Comparison of ENCODE assay signal across 29 cellular contexts in genomic region chrX:77953300-77953699, GRCh38. TPM values are rescaled to one million over a fixed set of nuclear protein-coding genes. Genes with fewer than 3 reads are reported as not detected.
DNase-seq lines count a peak whose midpoint lies in the region; TF ChIP-seq lines count a peak whose summit lies in the region.
"Had no signal": no experiment of that assay in that cellular context is flagged by ENCODE, and none has a peak within 500 bp of the region (broad histone marks: within the 10 kb centered on the region; RNA-seq: fewer than 3 reads in every experiment).

No MANE protein-coding gene starts in this region.

- DNase-seq in CD1c-positive myeloid dendritic cell (ENCODE audit: extremely low spot score) (peak; percentile 1), LoVo (ENCODE audit: low spot score) (peak; percentile 7), iris pigment epithelial cell (ENCODE audit: low read depth) (peak; percentile 12), A673 (ENCODE audit: low spot score) (no peak), cerebellum (ENCODE audit: low spot score) (no peak), GOT3 (lab: John Stamatoyannopoulos, UW) (no peak), endothelial cell (ENCODE audit: low spot score) (no peak)
- DNase-seq: activated CD4-positive, CD25-positive, alpha-beta regulatory T cell; activated CD8-positive, alpha-beta T cell treated with anti-CD3 and anti-CD28 coated beads, Interleukin-2, amount 10 ng/mL, durations not matched to agents 7 days and 5 days; activated naive CD4-positive, alpha-beta T cell treated with anti-CD3 and anti-CD28 coated beads, Interleukin-2, amount 50 U/mL, for 16 hours; activated T-cell treated with anti-CD3 and anti-CD28 coated beads, Interleukin-2, amount 50 U/mL, for 4 hours; anterior cingulate cortex; CD4-positive, alpha-beta memory T cell; effector CD8-positive, alpha-beta T cell; left ventricle myocardium inferior; NCI-H146; NCI-H774; Peyer's patch; spleen; stimulated activated CD4-positive, alpha-beta T cell treated with anti-CD3 and anti-CD28 coated beads, Interleukin-4, amount 100 ng/mL, for 4 hours; stimulated activated naive CD8-positive, alpha-beta T cell treated with anti-CD3 and anti-CD28 coated beads, Interleukin-15, amount 100 ng/mL, for 72 hours; T-helper 2 cell; transverse colon had no signal

- no peaks in the 10 kb centered on the region for H3K4me1 ChIP-seq in A673 (ENCODE audit: insufficient read depth, low read length, poor library complexity, severe bottlenecking)
- H3K4me1 ChIP-seq: Peyer's patch had no signal

- no peaks in the 10 kb centered on the region for H3K36me3 Mint-ChIP-seq in endothelial cell (ENCODE audit: low read depth, unreplicated experiment)

- H3K27ac Mint-ChIP-seq in endothelial cell (ENCODE audit: unreplicated experiment) = no peak overlapping the region
- H3K27ac Mint-ChIP-seq: activated CD8-positive, alpha-beta T cell treated with anti-CD3 and anti-CD28 coated beads, Interleukin-2, amount 10 ng/mL, durations not matched to agents 7 days and 5 days; CD4-positive, alpha-beta memory T cell; stimulated activated naive CD8-positive, alpha-beta T cell treated with anti-CD3 and anti-CD28 coated beads, Interleukin-15, amount 100 ng/mL, for 72 hours had no signal

- H3K36me3 ChIP-seq in A673 (ENCODE audit: insufficient read depth, low read length, poor library complexity, severe bottlenecking) = no peaks in the 10 kb centered on the region
- H3K36me3 ChIP-seq: left ventricle myocardium inferior, Peyer's patch, spleen, transverse colon had no signal

- no peak overlapping the region for H3K4me3 Mint-ChIP-seq in endothelial cell (ENCODE audit: unreplicated experiment)
- H3K4me3 Mint-ChIP-seq: activated CD8-positive, alpha-beta T cell treated with anti-CD3 and anti-CD28 coated beads, Interleukin-2, amount 10 ng/mL, durations not matched to agents 7 days and 5 days; activated T-cell treated with anti-CD3 and anti-CD28 coated beads, Interleukin-2, amount 50 U/mL, for 4 hours; CD4-positive, alpha-beta memory T cell; stimulated activated naive CD8-positive, alpha-beta T cell treated with anti-CD3 and anti-CD28 coated beads, Interleukin-15, amount 100 ng/mL, for 72 hours had no signal

- H3K4me3 ChIP-seq in A673 (ENCODE audit: low read depth, low read length, poor library complexity, severe bottlenecking) = no peak overlapping the region
- H3K4me3 ChIP-seq: GM12878, left ventricle myocardium inferior, Peyer's patch, spleen, transverse colon had no signal

- peaks cover 5% of the 10 kb centered on the region for H3K4me1 Mint-ChIP-seq in endothelial cell (ENCODE audit: unreplicated experiment)

- H3K27me3 Mint-ChIP-seq in endothelial cell (ENCODE audit: unreplicated experiment) = no peaks in the 10 kb centered on the region
- H3K27me3 Mint-ChIP-seq: CD4-positive, alpha-beta memory T cell; stimulated activated naive CD8-positive, alpha-beta T cell treated with anti-CD3 and anti-CD28 coated beads, Interleukin-15, amount 100 ng/mL, for 72 hours had no signal

- TF ChIP-seq CTCF in VCaP (conservative IDR thresholded peaks at IDR 0.05) (no peak), A673 (conservative IDR thresholded peaks at IDR 0.05; ENCODE audit: low read depth, low read length) (no peak), endothelial cell (IDR thresholded peaks at IDR 0.05; ENCODE audit: unreplicated experiment) (no peak)

- CTCF ChIA-PET in A673 (lab: Charles Lee) = no interaction called here

- peak overlapping the region; percentile 47 for H3K27ac ChIP-seq in VCaP
- no peak overlapping the region for H3K27ac ChIP-seq in A673 (ENCODE audit: low read depth, low read length, poor library complexity, severe bottlenecking)
- H3K27ac ChIP-seq: left ventricle myocardium inferior, Peyer's patch had no signal

- BruUV-seq in A673 (replicated peaks; lab: Mats Ljungman, UMichigan) = no TSS peak

- intact Hi-C loops in A673 (cut with micrococcal nuclease; ENCODE audit: unreplicated experiment) = no loop called here

- POLR2A ChIA-PET in A673 (lab: Charles Lee; ENCODE audit: low non-redundant PET) = no interaction called here

- H3K9me3 ChIP-seq in A673 (ENCODE audit: low read depth, low read length, poor library complexity, severe bottlenecking) = no peaks in the 10 kb centered on the region
- H3K9me3 ChIP-seq: Peyer's patch, spleen, transverse colon had no signal

- H3K9me3 Mint-ChIP-seq in endothelial cell (ENCODE audit: unreplicated experiment) = no peaks in the 10 kb centered on the region
- H3K9me3 Mint-ChIP-seq: stimulated activated naive CD8-positive, alpha-beta T cell treated with anti-CD3 and anti-CD28 coated beads, Interleukin-15, amount 100 ng/mL, for 72 hours had no signal

- H3K27me3 ChIP-seq in A673 (replicated peaks; ENCODE audit: insufficient read depth, low read depth, low read length, poor library complexity) = no peaks in the 10 kb centered on the region
- H3K27me3 ChIP-seq: Peyer's patch, spleen, transverse colon had no signal

RNA-seq across cellular contexts. Expression of gene PGAM4, which starts 16.1 kb away (rescaled TPM):
- total RNA-seq in A673 (2021) (0.57 TPM in 1 of 2 replicates, not detected in the other), cerebellum (not detected), endothelial cell (ENCODE audit: unreplicated experiment) (not detected)
- total RNA-seq: CD4-positive, alpha-beta memory T cell; H4; left ventricle myocardium inferior; LHCN-M2; mononuclear cell; Peyer's patch; SK-MEL-5; spleen; transverse colon had no signal

RNA-seq across cellular contexts. Expression of gene ATP7A, which starts 42.8 kb away (rescaled TPM):
- 9.0 TPM in 2 replicates for total RNA-seq in A673 (2021)
- 12.9 TPM for total RNA-seq in cerebellum
- total RNA-seq in endothelial cell (ENCODE audit: unreplicated experiment) = 6.7 TPM

RNA-seq across cellular contexts. Expression of gene COX7B, which starts 54.0 kb away (rescaled TPM):
- total RNA-seq in A673 (2021) (381 and 432 TPM in 2 replicates), cerebellum (120 TPM), endothelial cell (ENCODE audit: unreplicated experiment) (155 TPM)

RNA-seq across cellular contexts. Expression of gene MAGT1, which starts 58.1 kb away (rescaled TPM):
- total RNA-seq in A673 (2021) (63.8 and 66.8 TPM in 2 replicates), cerebellum (33.6 TPM), endothelial cell (ENCODE audit: unreplicated experiment) (52.4 TPM)

Comparison
In these comparisons a context has a peak if more than half of its experiments do, and no peak if none do; other contexts are left out.
1. DNase-seq: peak in CD1c-positive myeloid dendritic cell (single experiment), LoVo (single experiment) and iris pigment epithelial cell (single experiment); none in A673 (single experiment), cerebellum (single experiment), GOT3 (single experiment) and endothelial cell (single experiment).